ENCODE assay signal across 24 cellular contexts in the genomic region with DNA sequence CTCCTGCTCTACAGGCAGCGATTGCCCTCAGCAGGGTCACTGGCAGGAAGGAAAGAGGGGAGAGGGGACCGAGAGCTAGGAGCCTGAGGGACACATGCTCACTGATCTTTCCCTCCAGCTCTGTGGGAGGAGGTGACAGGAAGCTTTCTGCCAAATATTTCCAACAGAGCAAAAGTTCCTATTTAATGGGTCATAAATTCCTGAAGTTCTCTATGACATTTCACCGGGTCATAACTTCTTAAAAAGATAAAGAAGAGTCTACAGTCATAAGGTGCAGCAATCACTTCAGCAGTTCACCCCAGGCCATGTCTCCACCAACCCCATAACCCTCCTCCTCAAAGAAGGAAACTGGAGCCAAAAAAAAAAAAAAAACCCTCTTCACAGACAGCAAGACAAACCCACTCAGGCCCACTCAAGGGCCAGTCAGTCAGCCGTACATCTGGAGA.
DNase-seq lines count a peak whose midpoint lies in the region; ATAC-seq and TF ChIP-seq lines count a peak whose summit lies in the region.
"Had no signal": no experiment of that assay in that cellular context is flagged by ENCODE, and none has a peak within 500 bp of the region (broad histone marks: within the 10 kb centered on the region; RNA-seq: fewer than 3 reads in every experiment).

No MANE protein-coding gene starts in this region.

- CTCF ChIA-PET in HCT116 (lab: Charles Lee) = no interaction called here

- H3K27me3 Mint-ChIP-seq in nephron progenitor cell (ENCODE audit: low read depth, poor library complexity) = peaks cover 13% of the 10 kb centered on the region
- no peaks in the 10 kb centered on the region for H3K27me3 Mint-ChIP-seq in stimulated activated naive B cell treated with anti-CD40 and anti-IgM and Interleukin-4, amounts not matched to agents 10 μg/mL and 1 μg/mL and 100 μg/mL, for 72 hours
- H3K27me3 Mint-ChIP-seq: activated naive CD8-positive, alpha-beta T cell treated with anti-CD3 and anti-CD28 coated beads, Interleukin-2, amount 10 ng/mL, durations not matched to agents 7 days and 5 days; CD4-positive, alpha-beta memory T cell had no signal

- H3K9me3 Mint-ChIP-seq in nephron progenitor cell = peaks cover 24% of the 10 kb centered on the region
- peaks cover 5 to 6% of the 10 kb centered on the region in 2 donors for H3K9me3 Mint-ChIP-seq in stimulated activated naive B cell treated with anti-CD40 and anti-IgM and Interleukin-4, amounts not matched to agents 10 μg/mL and 1 μg/mL and 100 μg/mL, for 72 hours

- peak overlapping the region; percentile 31 for H3K4me2 ChIP-seq in HCT116 (ENCODE audit: low read length)
- H3K4me2 ChIP-seq: smooth muscle cell had no signal

- H3K4me1 ChIP-seq in HCT116 (ENCODE audit: control insufficient read depth in 1 of 2, insufficient read depth in 2 of 2, low read length in 2 of 2) = peaks cover 24 to 36% of the 10 kb centered on the region in 2 experiments
- H3K4me1 ChIP-seq in tibial artery = peaks cover 0 to 10% (median 0%) of the 10 kb centered on the region in 4 donors
- H3K4me1 ChIP-seq: HAP-1, vagina had no signal

- DNase-seq in AG08396 (ENCODE audit: low spot score) = peak; percentile 6
- no peak for DNase-seq in HCT116 (ENCODE audit: low read depth, low spot score)
- peak; percentile 33 for DNase-seq in amniotic epithelial cell (ENCODE audit: low read depth)
- no peak for DNase-seq in nephron progenitor cell
- no peak for DNase-seq in ACHN
- DNase-seq in stimulated activated naive B cell treated with anti-CD40 and anti-IgM and Interleukin-4, amounts not matched to agents 10 μg/mL and 1 μg/mL and 100 μg/mL, for 72 hours = no peak
- no peak for DNase-seq in tibial artery
- DNase-seq: activated CD4-positive, alpha-beta T cell treated with anti-CD3 and anti-CD28 coated beads, Interleukin-2, amount 50 U/mL, for 48 hours; activated naive CD8-positive, alpha-beta T cell treated with anti-CD3 and anti-CD28 coated beads, Interleukin-2, amount 10 ng/mL, durations not matched to agents 7 days and 5 days; CD4-positive, alpha-beta memory T cell; DMS153; kidney glomerular epithelial cell; NCI-H1092; NCI-H2029 treated with DMSO at 0.1 percent for 48 hours; NCI-H446 treated with DMSO at 0.1 percent for 48 hours; SHP77; stimulated activated CD4-positive, alpha-beta T cell treated with anti-CD3 and anti-CD28 coated beads, Interleukin-2, amount 100 ng/mL, for 24 hours; substantia nigra; T1000 had no signal

- H3K27me3 ChIP-seq in HCT116 (ENCODE audit: insufficient read depth, low read length) (no peaks in the 10 kb centered on the region), tibial artery (no peaks in the 10 kb centered on the region)
- H3K27me3 ChIP-seq: neutrophil, vagina had no signal

- no peaks in the 10 kb centered on the region for H3K9me2 ChIP-seq in HCT116 (ENCODE audit: insufficient read depth)

- H3K27ac Mint-ChIP-seq in nephron progenitor cell = peak overlapping the region; percentile 81
- H3K27ac Mint-ChIP-seq in stimulated activated naive B cell treated with anti-CD40 and anti-IgM and Interleukin-4, amounts not matched to agents 10 μg/mL and 1 μg/mL and 100 μg/mL, for 72 hours = no peak overlapping the region
- H3K27ac Mint-ChIP-seq: activated naive CD8-positive, alpha-beta T cell treated with anti-CD3 and anti-CD28 coated beads, Interleukin-2, amount 10 ng/mL, durations not matched to agents 7 days and 5 days; CD4-positive, alpha-beta memory T cell had no signal

- BruUV-seq in HCT116 (replicated peaks; lab: Mats Ljungman, UMichigan) = no TSS peak

- no peaks in the 10 kb centered on the region for H3K79me2 ChIP-seq in HCT116 (ENCODE audit: insufficient read depth, low read length)

- intact Hi-C loops in HCT116 (cut with micrococcal nuclease) = no loop called here
- intact Hi-C loops in tibial artery (cut with DNase I; ENCODE audit: low total_unique reads) = no loop called here

- TF ChIP-seq RAD21 in HCT116 (IDR thresholded peaks at IDR 0.05; ENCODE audit: low read depth) = no peak; the same call in 1 of the 2 replicates

- H3K36me3 ChIP-seq in HCT116 (ENCODE audit: control insufficient read depth in 1 of 2, insufficient read depth in 2 of 2, low read length in 2 of 2) = no peaks in the 10 kb centered on the region
- H3K36me3 ChIP-seq in tibial artery = no peaks in the 10 kb centered on the region
- H3K36me3 ChIP-seq: HAP-1, neutrophil, vagina had no signal

- H3K9ac ChIP-seq in HCT116 (ENCODE audit: low read length) = no peak overlapping the region

- H3K36me3 Mint-ChIP-seq in nephron progenitor cell (ENCODE audit: low read depth) = peaks cover 13% of the 10 kb centered on the region
- no peaks in the 10 kb centered on the region for H3K36me3 Mint-ChIP-seq in stimulated activated naive B cell treated with anti-CD40 and anti-IgM and Interleukin-4, amounts not matched to agents 10 μg/mL and 1 μg/mL and 100 μg/mL, for 72 hours
- H3K36me3 Mint-ChIP-seq: activated naive CD8-positive, alpha-beta T cell treated with anti-CD3 and anti-CD28 coated beads, Interleukin-2, amount 10 ng/mL, durations not matched to agents 7 days and 5 days; CD4-positive, alpha-beta memory T cell had no signal

- peaks cover 26% of the 10 kb centered on the region for H3K4me1 Mint-ChIP-seq in nephron progenitor cell
- H3K4me1 Mint-ChIP-seq in stimulated activated naive B cell treated with anti-CD40 and anti-IgM and Interleukin-4, amounts not matched to agents 10 μg/mL and 1 μg/mL and 100 μg/mL, for 72 hours = no peaks in the 10 kb centered on the region
- H3K4me1 Mint-ChIP-seq: activated naive CD8-positive, alpha-beta T cell treated with anti-CD3 and anti-CD28 coated beads, Interleukin-2, amount 10 ng/mL, durations not matched to agents 7 days and 5 days; CD4-positive, alpha-beta memory T cell had no signal

- TF ChIP-seq CTCF in HCT116 (IDR thresholded peaks at IDR 0.05 in 2 of 3, conservative IDR thresholded peaks at IDR 0.05 in 1 of 3; ENCODE audit: borderline replicate concordance in 1 of 3, insufficient read depth in 1 of 3, low read depth in 2 of 3, low read length in 2 of 3) (no peak), nephron progenitor cell (IDR thresholded peaks at IDR 0.05) (no peak), tibial artery (IDR thresholded peaks at IDR 0.05) (no peak)

- POLR2A ChIA-PET in HCT116 (lab: Charles Lee) = no interaction called here

- in situ Hi-C loops in ACHN (cut with HindIII; ENCODE audit: low pct_ligation_motif_present, low pct_unique_long_range_greater_than_20kb, low sequenced_read_pairs) = no loop called here

- H3K4me3 Mint-ChIP-seq in nephron progenitor cell = no peak overlapping the region
- H3K4me3 Mint-ChIP-seq in stimulated activated naive B cell treated with anti-CD40 and anti-IgM and Interleukin-4, amounts not matched to agents 10 μg/mL and 1 μg/mL and 100 μg/mL, for 72 hours = no peak overlapping the region
- H3K4me3 Mint-ChIP-seq: activated naive CD8-positive, alpha-beta T cell treated with anti-CD3 and anti-CD28 coated beads, Interleukin-2, amount 10 ng/mL, durations not matched to agents 7 days and 5 days; CD4-positive, alpha-beta memory T cell had no signal

- peak; percentile 49 for ATAC-seq in HCT116
- ATAC-seq in stimulated activated naive B cell treated with anti-CD40 and anti-IgM and Interleukin-4, amounts not matched to agents 10 μg/mL and 1 μg/mL and 100 μg/mL, for 72 hours (replicated peaks) = no peak
- ATAC-seq in GM19463 (IDR thresholded peaks at IDR 0.05; ENCODE audit: unreplicated experiment) = no peak

- H3K4me3 ChIP-seq in HCT116 (replicated peaks in 1 of 2; ENCODE audit: low read depth in 1 of 2, low read length in 2 of 2) = no peak overlapping the region
- no peak overlapping the region for H3K4me3 ChIP-seq in tibial artery
- H3K4me3 ChIP-seq: HAP-1, smooth muscle cell, vagina had no signal

- RAD21 ChIA-PET in HCT116 (lab: Charles Lee; ENCODE audit: low non-redundant PET in 1 of 2, low total read pairs in 2 of 2, uncharacterized antibody in 2 of 2, unreplicated experiment in 2 of 2) = no interaction called here

- peak overlapping the region; percentile 85 for H3K27ac ChIP-seq in HCT116 (ENCODE audit: low read depth, low read length)
- H3K27ac ChIP-seq in tibial artery = no peak overlapping the region
- H3K27ac ChIP-seq: neutrophil, vagina had no signal

- no peak overlapping the region for H2AFZ ChIP-seq in HCT116 (ENCODE audit: low read depth, low read length, poor library complexity, severe bottlenecking)

- H3K9me3 ChIP-seq in HCT116 (ENCODE audit: control insufficient read depth in 1 of 2, insufficient read depth in 1 of 2, low read depth in 1 of 2, low read length in 2 of 2) = no peaks in the 10 kb centered on the region
- no peaks in the 10 kb centered on the region for H3K9me3 ChIP-seq in tibial artery
- H3K9me3 ChIP-seq: neutrophil, vagina had no signal

- no peaks in the 10 kb centered on the region for H4K20me1 ChIP-seq in HCT116 (ENCODE audit: insufficient read depth)

- no peak for TF ChIP-seq POLR2A in HCT116 (IDR thresholded peaks at IDR 0.05; ENCODE audit: borderline replicate concordance, extremely low read depth, insufficient read depth, insufficient read length)

TF ChIP-seq in HCT116, 20 proteins besides CTCF, POLR2A, EP300 and RAD21 (continues in another document):
- TF ChIP-seq POLR2AphosphoS5 (IDR thresholded peaks at IDR 0.05; ENCODE audit: low read depth, low read length) = no peak
- no peak for TF ChIP-seq SRF (IDR thresholded peaks at IDR 0.05; ENCODE audit: low read depth)
- no peak for TF ChIP-seq REST (IDR thresholded peaks at IDR 0.05; ENCODE audit: low read depth)

Comparison
In these comparisons a context has a peak if more than half of its experiments do, and no peak if none do; other contexts are left out.
1. DNase-seq: peak in AG08396 (single experiment) and amniotic epithelial cell (single experiment); none in HCT116 (single experiment), nephron progenitor cell (single experiment), ACHN (single experiment), stimulated activated naive B cell treated with anti-CD40 and anti-IgM and Interleukin-4, amounts not matched to agents 10 μg/mL and 1 μg/mL and 100 μg/mL, for 72 hours (single experiment) and tibial artery (0 of 2).